Comparison of ENCODE assay signal across 8 cellular contexts in genomic region chr2:217166241-217166640, GRCh38.
A peak's percentile ranks its signal among the peaks of the same experiment; 100 is the strongest.
DNase-seq lines count a peak whose midpoint lies in the region; ATAC-seq and TF ChIP-seq lines count a peak whose summit lies in the region.

No MANE protein-coding gene starts in this region.

- H3K9me3 ChIP-seq in smooth muscle cell (replicated peaks; ENCODE audit: low read depth) = no peaks in the 10 kb centered on the region

- in situ Hi-C loops in SK-MEL-5 (cut with HindIII; ENCODE audit: low pct_unique_long_range_greater_than_20kb, low sequenced_read_pairs) = no loop called here

- DNase-seq in Daoy (ENCODE audit: low read depth) (peak; percentile 18), Kasumi-1 (lab: John Stamatoyannopoulos, UW) (peak; percentile 16 to 24), SK-MEL-5 (ENCODE audit: low read depth, low spot score) (peak; percentile 82), glomerular visceral epithelial cell (ENCODE audit: extremely low spot score) (peak; percentile 62), smooth muscle cell (lab: John Stamatoyannopoulos, UW; ENCODE audit: unreplicated experiment) (no peak)
- DNase-seq in stimulated activated CD4-positive, alpha-beta T cell treated with anti-CD3 and anti-CD28 coated beads, Interleukin-15, amount 100 ng/mL, for 24 hours = no peak

- no peaks in the 10 kb centered on the region for H4K20me1 ChIP-seq in smooth muscle cell (ENCODE audit: low read depth)

- no peak overlapping the region for H3K9ac ChIP-seq in smooth muscle cell (ENCODE audit: low read depth)

- H3K79me2 ChIP-seq in smooth muscle cell (ENCODE audit: low read depth) = no peaks in the 10 kb centered on the region

- no peaks in the 10 kb centered on the region for H3K27me3 ChIP-seq in smooth muscle cell (ENCODE audit: low read depth)

- no peaks in the 10 kb centered on the region for H3K36me3 ChIP-seq in smooth muscle cell (ENCODE audit: low read depth)

- no peak for ATAC-seq in GM21381 (IDR thresholded peaks at IDR 0.05; ENCODE audit: unreplicated experiment)
- no peak for ATAC-seq in activated CD4-positive, CD25-positive, alpha-beta regulatory T cell treated with anti-CD3 and anti-CD28 coated beads, Interleukin-2, amount 50 U/mL, for 24 hours

- peak overlapping the region; percentile 28 for H2AFZ ChIP-seq in smooth muscle cell (ENCODE audit: low read depth)

- WGBS in smooth muscle cell (ENCODE audit: low lambda C conversion rate) = 29% methylated on average over 2 of the region's 2 CpGs

- no peak overlapping the region for H3K4me3 ChIP-seq in smooth muscle cell

- no peak overlapping the region for H3K4me2 ChIP-seq in smooth muscle cell

- peak overlapping the region; percentile 18 for H3K27ac ChIP-seq in smooth muscle cell (ENCODE audit: low read depth)

- H3F3A ChIP-seq in smooth muscle cell (ENCODE audit: low read depth) = peaks cover 11% of the 10 kb centered on the region

- peak; percentile 74 for TF ChIP-seq CTCF in smooth muscle cell (IDR thresholded peaks at IDR 0.05; ENCODE audit: borderline replicate concordance, insufficient read depth, poor library complexity, severe bottlenecking)

- H3K4me1 ChIP-seq in smooth muscle cell (ENCODE audit: low read depth) = peaks cover 22% of the 10 kb centered on the region

Comparison
In these comparisons a context has a peak if more than half of its experiments do, and no peak if none do; other contexts are left out.
1. DNase-seq: peak in Daoy (single experiment), Kasumi-1 (2 of 2), SK-MEL-5 (single experiment) and glomerular visceral epithelial cell (single experiment); none in smooth muscle cell (single experiment) and stimulated activated CD4-positive, alpha-beta T cell treated with anti-CD3 and anti-CD28 coated beads, Interleukin-15, amount 100 ng/mL, for 24 hours (single experiment).